Comparison of ENCODE assay signal across 19 cellular contexts in the genomic region with DNA sequence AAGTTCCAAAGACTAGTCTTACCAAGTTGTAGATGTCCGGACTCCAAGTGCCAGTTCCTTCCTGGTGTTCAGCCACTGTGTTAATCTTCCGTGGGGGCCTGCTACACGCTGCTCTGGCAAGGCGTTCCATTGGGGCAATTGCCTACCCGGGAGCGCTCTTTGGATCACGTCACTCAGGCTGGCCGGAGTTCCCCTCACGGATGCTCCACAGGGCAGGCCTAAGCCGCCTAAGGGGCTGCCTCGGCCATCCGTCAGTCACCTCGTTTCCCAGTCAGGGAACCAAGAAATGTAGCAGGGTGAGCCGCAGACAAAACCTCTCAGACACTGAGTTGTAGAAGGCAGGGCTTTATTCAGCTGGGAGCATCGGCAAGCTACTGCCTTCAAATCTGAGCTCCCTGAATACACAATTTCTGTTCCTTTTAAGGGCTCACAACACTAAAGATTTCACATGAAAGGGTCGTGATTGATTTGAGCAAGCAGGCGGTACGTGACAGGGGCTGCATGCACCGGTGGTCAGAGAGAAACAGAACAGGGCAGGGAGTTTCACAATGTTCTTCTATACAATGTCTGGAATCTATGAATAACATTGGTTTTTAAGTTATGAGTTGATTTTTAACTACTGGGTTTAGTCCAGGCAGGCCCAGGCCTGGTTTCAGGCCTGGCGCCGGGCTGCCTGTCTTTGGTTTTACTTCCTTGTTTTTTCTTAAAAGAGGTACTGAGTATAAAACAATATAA. TPM values are rescaled to one million over a fixed set of nuclear protein-coding genes. Genes with fewer than 3 reads are reported as not detected.
DNase-seq lines count a peak whose midpoint lies in the region; ATAC-seq and TF ChIP-seq lines count a peak whose summit lies in the region.
"Not testable (repeated sequence)": the region's sequence is repeated elsewhere in the genome, so short reads cannot be mapped to it uniquely, and the experiment has no call there.
"Had no signal": no experiment of that assay in that cellular context is flagged by ENCODE, and none has a peak within 500 bp of the region (broad histone marks: within the 10 kb centered on the region; RNA-seq: fewer than 3 reads in every experiment).

No MANE protein-coding gene starts in this region.

- CTCF ChIA-PET in activated CD8-positive, alpha-beta T cell treated with anti-CD3 and anti-CD28 coated beads, Interleukin-2, amount 10 ng/mL, durations not matched to agents 7 days and 5 days (lab: Charles Lee), result not testable (repeated sequence)

- POLR2A ChIA-PET in activated CD8-positive, alpha-beta T cell treated with anti-CD3 and anti-CD28 coated beads, Interleukin-2, amount 10 ng/mL, durations not matched to agents 7 days and 5 days (lab: Charles Lee), result not testable (repeated sequence)

- peak; percentile 15 for DNase-seq in activated CD8-positive, alpha-beta T cell treated with anti-CD3 and anti-CD28 coated beads, Interleukin-2, amount 10 ng/mL, durations not matched to agents 7 days and 5 days
- peak; percentile 88 for DNase-seq in kidney tubule cell (ENCODE audit: low spot score)

- peak overlapping the region; percentile 51 for H3K4me3 ChIP-seq in GM12875 (ENCODE audit: low read depth, low read length)

- not testable (repeated sequence) for H3K4me1 Mint-ChIP-seq in activated CD8-positive, alpha-beta T cell treated with anti-CD3 and anti-CD28 coated beads, Interleukin-2, amount 10 ng/mL, durations not matched to agents 7 days and 5 days (ENCODE audit: low read depth)
- H3K4me1 Mint-ChIP-seq in stimulated activated memory B cell treated with anti-CD40 and anti-IgM and Interleukin-4, amounts not matched to agents 10 μg/mL and 1 μg/mL and 100 μg/mL, for 72 hours, result peaks cover 36% of the 10 kb centered on the region

- not testable (repeated sequence) for H3K27ac Mint-ChIP-seq in activated CD8-positive, alpha-beta T cell treated with anti-CD3 and anti-CD28 coated beads, Interleukin-2, amount 10 ng/mL, durations not matched to agents 7 days and 5 days
- H3K27ac Mint-ChIP-seq in stimulated activated memory B cell treated with anti-CD40 and anti-IgM and Interleukin-4, amounts not matched to agents 10 μg/mL and 1 μg/mL and 100 μg/mL, for 72 hours, result peak overlapping the region; percentile 98

- not testable (repeated sequence) for H3K27me3 Mint-ChIP-seq in activated CD8-positive, alpha-beta T cell treated with anti-CD3 and anti-CD28 coated beads, Interleukin-2, amount 10 ng/mL, durations not matched to agents 7 days and 5 days (ENCODE audit: low read depth); stimulated activated memory B cell treated with anti-CD40 and anti-IgM and Interleukin-4, amounts not matched to agents 10 μg/mL and 1 μg/mL and 100 μg/mL, for 72 hours

- ATAC-seq in GM19025 (IDR thresholded peaks at IDR 0.05; ENCODE audit: low read depth, unreplicated experiment) (peak; percentile 26), GM21528 (IDR thresholded peaks at IDR 0.05; ENCODE audit: low FRiP score, unreplicated experiment) (peak; percentile 35), HG02938 (IDR thresholded peaks at IDR 0.05; ENCODE audit: unreplicated experiment) (peak; percentile 30), HG03439 (IDR thresholded peaks at IDR 0.05; ENCODE audit: unreplicated experiment) (peak; percentile 18)
- not testable (repeated sequence) for ATAC-seq in activated CD8-positive, alpha-beta T cell treated with anti-CD3 and anti-CD28 coated beads, Interleukin-2, amount 10 ng/mL, durations not matched to agents 7 days and 5 days
- ATAC-seq in stimulated activated memory B cell treated with anti-CD40 and anti-IgM and Interleukin-4, amounts not matched to agents 10 μg/mL and 1 μg/mL and 100 μg/mL, for 72 hours, result peak; percentile 61

- H3K36me3 Mint-ChIP-seq in activated CD8-positive, alpha-beta T cell treated with anti-CD3 and anti-CD28 coated beads, Interleukin-2, amount 10 ng/mL, durations not matched to agents 7 days and 5 days (ENCODE audit: low read depth), result not testable (repeated sequence)
- H3K36me3 Mint-ChIP-seq in stimulated activated memory B cell treated with anti-CD40 and anti-IgM and Interleukin-4, amounts not matched to agents 10 μg/mL and 1 μg/mL and 100 μg/mL, for 72 hours, result peaks cover 21% of the 10 kb centered on the region

- not testable (repeated sequence) for TF ChIP-seq CTCF in GM12875 (IDR thresholded peaks at IDR 0.05; ENCODE audit: borderline replicate concordance, insufficient read depth, low read depth, low read length)

- H3K4me3 Mint-ChIP-seq in activated CD8-positive, alpha-beta T cell treated with anti-CD3 and anti-CD28 coated beads, Interleukin-2, amount 10 ng/mL, durations not matched to agents 7 days and 5 days, result not testable (repeated sequence)
- H3K4me3 Mint-ChIP-seq in stimulated activated memory B cell treated with anti-CD40 and anti-IgM and Interleukin-4, amounts not matched to agents 10 μg/mL and 1 μg/mL and 100 μg/mL, for 72 hours, result peak overlapping the region; percentile 82

- H3K9me3 Mint-ChIP-seq in activated CD8-positive, alpha-beta T cell treated with anti-CD3 and anti-CD28 coated beads, Interleukin-2, amount 10 ng/mL, durations not matched to agents 7 days and 5 days (ENCODE audit: insufficient read depth); stimulated activated memory B cell treated with anti-CD40 and anti-IgM and Interleukin-4, amounts not matched to agents 10 μg/mL and 1 μg/mL and 100 μg/mL, for 72 hours: not testable (repeated sequence)

RNA-seq across cellular contexts. Expression of a gene that starts 1.7 kb away (rescaled TPM):
- not detected for total RNA-seq in activated CD8-positive, alpha-beta T cell treated with anti-CD3 and anti-CD28 coated beads, Interleukin-2, amount 10 ng/mL, durations not matched to agents 7 days and 5 days
- total RNA-seq: activated CD8-positive, alpha-beta T cell treated with anti-CD3 and anti-CD28 coated beads for 36 hours; activated T-helper 2 cell treated with anti-CD3 and anti-CD28 coated beads, Interferon-gamma antibody, Interleukin-2, Interleukin-4, amounts not matched to agents 10 μg/mL and 5 μg/mL and 100 μg/mL, durations not matched to agents 14 hours and 24 hours and 36 hours; H7; heart left ventricle; MCF 10A; naive thymus-derived CD8-positive, alpha-beta T cell; PC-9; right atrium auricular region; thyroid gland had no signal

RNA-seq across cellular contexts. Expression of a gene that starts 22.5 kb away (rescaled TPM):
- total RNA-seq in activated CD8-positive, alpha-beta T cell treated with anti-CD3 and anti-CD28 coated beads, Interleukin-2, amount 10 ng/mL, durations not matched to agents 7 days and 5 days, result under 1 TPM; 0.26 to 0.29 TPM
- total RNA-seq: MCF 10A, PC-9 had no signal

RNA-seq across cellular contexts. Expression of a gene that starts 32.6 kb away (rescaled TPM):
- total RNA-seq in activated CD8-positive, alpha-beta T cell treated with anti-CD3 and anti-CD28 coated beads, Interleukin-2, amount 10 ng/mL, durations not matched to agents 7 days and 5 days, result 100 to 1,000 TPM; 123 to 133 TPM

RNA-seq across cellular contexts. Expression of a gene that starts 53.5 kb away (rescaled TPM):
- total RNA-seq in activated CD8-positive, alpha-beta T cell treated with anti-CD3 and anti-CD28 coated beads, Interleukin-2, amount 10 ng/mL, durations not matched to agents 7 days and 5 days, result not detected
- total RNA-seq: activated CD8-positive, alpha-beta T cell treated with anti-CD3 and anti-CD28 coated beads for 36 hours; activated T-helper 2 cell treated with anti-CD3 and anti-CD28 coated beads, Interferon-gamma antibody, Interleukin-2, Interleukin-4, amounts not matched to agents 10 μg/mL and 5 μg/mL and 100 μg/mL, durations not matched to agents 14 hours and 24 hours and 36 hours; cerebellum; H7; heart left ventricle; left colon; MCF 10A; naive thymus-derived CD8-positive, alpha-beta T cell; PC-9; right atrium auricular region; thyroid gland had no signal
